8 cellular contexts compared by ENCODE assay signal in genomic region chr12:105053116-105053572, GRCh38. TPM values are rescaled to one million over a fixed set of nuclear protein-coding genes. Genes with fewer than 3 reads are reported as not detected.
A peak's percentile ranks its signal among the peaks of the same experiment; 100 is the strongest.
DNase-seq lines count a peak whose midpoint lies in the region; ATAC-seq and TF ChIP-seq lines count a peak whose summit lies in the region.

No MANE protein-coding gene starts in this region.

- DNase-seq in GM06990 (ENCODE audit: extremely low read depth, insufficient read length) (peak; percentile 66), NCI-H69 (lab: John Stamatoyannopoulos, UW) (peak; percentile 80), dedifferentiated amniotic fluid mesenchymal stem cell (ENCODE audit: extremely low spot score) (peak; percentile 68), lower leg skin (ENCODE audit: low spot score in 2 of 2) (peak; percentile 87 to 94)
- DNase-seq in activated CD4-positive, alpha-beta T cell treated with anti-CD3 and anti-CD28 coated beads for 48 hours = peak; percentile 84
- DNase-seq in stimulated activated CD4-positive, alpha-beta T cell treated with anti-CD3 and anti-CD28 coated beads, TNF-alpha, amount 100 ng/mL, for 48 hours (ENCODE audit: low read depth in 3 of 3) = peak; percentile 49 to 66 (median 58)

- intact Hi-C loops in lower leg skin (cut with DNase I; ENCODE audit: low total_unique reads) = loop anchor here (5.0 to 10.0 kb wide), 2 partner anchors 668 to 851 kb away; no protein-coding TSS in a partner anchor

- 3 to 5% methylated on average over 2 of the region's 2 CpGs for WGBS in lower leg skin, 2 donors

- H3K4me3 ChIP-seq in GM06990 (replicated peaks; ENCODE audit: low read depth, low read length) (no peak overlapping the region), lower leg skin (ENCODE audit: low read depth, poor library complexity, severe bottlenecking) (no peak overlapping the region)

- no peaks in the 10 kb centered on the region for H3K27me3 ChIP-seq in GM06990 (replicated peaks; ENCODE audit: control insufficient read depth, insufficient read depth, low read length)

- H3K36me3 ChIP-seq in GM06990 (ENCODE audit: control insufficient read depth, insufficient read depth, low read length) = no peaks in the 10 kb centered on the region

- TF ChIP-seq CTCF in GM06990 (IDR thresholded peaks at IDR 0.05; ENCODE audit: insufficient read depth, low read length, poor library complexity, severe bottlenecking) (peak; percentile 80), lower leg skin (IDR thresholded peaks at IDR 0.05) (peak in 1 of 3 donors; percentile 60)

- ATAC-seq in HG03378 (IDR thresholded peaks at IDR 0.05; ENCODE audit: unreplicated experiment) (peak; percentile 61), GM19324 (IDR thresholded peaks at IDR 0.05; ENCODE audit: low FRiP score, unreplicated experiment) (no peak)

- TF ChIP-seq POLR2A in lower leg skin (IDR thresholded peaks at IDR 0.05) = no peak

RNA-seq across cellular contexts. Expression of gene ALDH1L2, which starts 31.1 kb away (rescaled TPM):
- total RNA-seq in lower leg skin = 1 to 10 TPM in 3 of 4 donors, under 1 TPM in 1; 0.86 to 2.4 (median 1.2) TPM

RNA-seq across cellular contexts. Expression of gene WASHC4, which starts 54.4 kb away (rescaled TPM):
- total RNA-seq in lower leg skin = 10 to 100 TPM; 23.5 to 32.5 (median 28.8) TPM
